In genomic region chr6:161273356-161273751, GRCh38 we compare ENCODE assay signal across 8 cellular contexts. TPM values are rescaled to one million over a fixed set of nuclear protein-coding genes. Genes with fewer than 3 reads are reported as not detected.
A peak's percentile ranks its signal among the peaks of the same experiment; 100 is the strongest.
DNase-seq lines count a peak whose midpoint lies in the region; ATAC-seq and TF ChIP-seq lines count a peak whose summit lies in the region.

No MANE protein-coding gene starts in this region.

- no peaks in the 10 kb centered on the region for H3K9me3 ChIP-seq in AG04450 (ENCODE audit: control insufficient read depth, insufficient read depth, low read length)
- H3K9me3 ChIP-seq in parathyroid adenoma (ENCODE audit: control insufficient read depth, low read length) = no peaks in the 10 kb centered on the region

- no peak overlapping the region for H3K27ac ChIP-seq in AG04450 (ENCODE audit: low read depth, low read length)
- no peak overlapping the region for H3K27ac ChIP-seq in parathyroid adenoma

- H3K27me3 Mint-ChIP-seq in activated T-cell treated with anti-CD3 and anti-CD28 coated beads, Interleukin-2, amount 50 U/mL, for 72 hours (ENCODE audit: low read depth) = peaks cover 7% of the 10 kb centered on the region

- ATAC-seq in activated T-cell treated with anti-CD3 and anti-CD28 coated beads, Interleukin-2, amount 50 U/mL, for 72 hours (replicated peaks in 1 of 2) = peak; percentile 31 to 45
- no peak for ATAC-seq in GM18861 (IDR thresholded peaks at IDR 0.05; ENCODE audit: unreplicated experiment)

- no peaks in the 10 kb centered on the region for H3K9me3 Mint-ChIP-seq in activated T-cell treated with anti-CD3 and anti-CD28 coated beads, Interleukin-2, amount 50 U/mL, for 72 hours

- POLR2A ChIA-PET in AG04450 (lab: Yijun Ruan, JAX) = interaction anchor here (0.6 to 1.1 kb wide), 6 partner anchors 19 to 122 kb away, joined by 3 to 11 read pairs (median 4); no protein-coding TSS in a partner anchor

- H3K36me3 Mint-ChIP-seq in activated T-cell treated with anti-CD3 and anti-CD28 coated beads, Interleukin-2, amount 50 U/mL, for 72 hours (ENCODE audit: insufficient read depth in 2 of 2) = peaks cover 0 to 5% of the 10 kb centered on the region in 2 donors

- H3K79me2 ChIP-seq in parathyroid adenoma = no peaks in the 10 kb centered on the region

- H3K4me3 Mint-ChIP-seq in activated T-cell treated with anti-CD3 and anti-CD28 coated beads, Interleukin-2, amount 50 U/mL, for 72 hours = peak overlapping the region; percentile 93 to 97

- CTCF ChIA-PET in AG04450 (lab: Charles Lee) = interaction anchor here (0.6 to 6.5 kb wide), 8 partner anchors 11 to 342 kb away, joined by 4 to 51 read pairs (median 4); no protein-coding TSS in a partner anchor

- H3K9ac ChIP-seq in parathyroid adenoma = no peak overlapping the region

- H3K36me3 ChIP-seq in parathyroid adenoma (ENCODE audit: control insufficient read depth, insufficient read depth, low read length) = no peaks in the 10 kb centered on the region

- H3K4me1 Mint-ChIP-seq in activated T-cell treated with anti-CD3 and anti-CD28 coated beads, Interleukin-2, amount 50 U/mL, for 72 hours (ENCODE audit: low read depth) = peaks cover 24% of the 10 kb centered on the region

- no peaks in the 10 kb centered on the region for H3K27me3 ChIP-seq in AG04450 (ENCODE audit: control insufficient read depth, insufficient read depth, low read length)
- no peaks in the 10 kb centered on the region for H3K27me3 ChIP-seq in parathyroid adenoma (ENCODE audit: control insufficient read depth, insufficient read depth, low read length)

- no peak overlapping the region for H2AFZ ChIP-seq in parathyroid adenoma

- DNase-seq in AG04450 (ENCODE audit: low read depth, low spot score) = no peak
- DNase-seq in GM20000 (ENCODE audit: low spot score) = peak; percentile 19
- DNase-seq in NCI-H2227 (lab: John Stamatoyannopoulos, UW; ENCODE audit: unreplicated experiment) = peak; percentile 36
- DNase-seq in activated T-cell treated with anti-CD3 and anti-CD28 coated beads, Interleukin-2, amount 50 U/mL, for 72 hours = peak; percentile 15 to 16
- DNase-seq in fibroblast of the conjunctiva (ENCODE audit: low read depth) = peak; percentile 59
- no peak for DNase-seq in SW480 (ENCODE audit: low spot score)

- TF ChIP-seq CTCF in AG04450 (IDR thresholded peaks at IDR 0.05; ENCODE audit: low read depth, low read length) (no peak), GM20000 (IDR thresholded peaks at IDR 0.05; ENCODE audit: extremely low read depth, missing control alignments) (no peak), parathyroid adenoma (IDR thresholded peaks at IDR 0.05) (no peak)

- H3K27ac Mint-ChIP-seq in activated T-cell treated with anti-CD3 and anti-CD28 coated beads, Interleukin-2, amount 50 U/mL, for 72 hours = peak overlapping the region; percentile 90

- no peaks in the 10 kb centered on the region for H3K4me1 ChIP-seq in parathyroid adenoma

- peak overlapping the region; percentile 45 for H3K4me2 ChIP-seq in parathyroid adenoma (ENCODE audit: low read length)

- peak overlapping the region; percentile 84 for H3K4me3 ChIP-seq in AG04450 (ENCODE audit: low read depth, low read length)
- H3K4me3 ChIP-seq in parathyroid adenoma (ENCODE audit: low read depth, low read length) = peak overlapping the region; percentile 39

RNA-seq across cellular contexts. Expression of gene AGPAT4, which starts 0.5 kb away (rescaled TPM):
- 7.8 and 10.0 TPM in 2 replicates for polyA plus RNA-seq in AG04450 (2011; rRNA removed)
- 11.9 and 21.1 TPM in 2 replicates for polyA minus RNA-seq in AG04450 (2011; rRNA and poly(A)+ RNA removed)
- 1 to 10 TPM; 8.0 to 9.5 TPM for total RNA-seq in activated T-cell treated with anti-CD3 and anti-CD28 coated beads, Interleukin-2, amount 50 U/mL, for 72 hours

Comparison
In these comparisons a context has a peak if more than half of its experiments do, and no peak if none do; other contexts are left out.
1. DNase-seq: peak in GM20000 (single experiment), NCI-H2227 (single experiment), activated T-cell treated with anti-CD3 and anti-CD28 coated beads, Interleukin-2, amount 50 U/mL, for 72 hours (2 of 2) and fibroblast of the conjunctiva (single experiment); none in AG04450 (single experiment) and SW480 (single experiment).